Comparison of ENCODE assay signal across 10 cellular contexts in genomic region chr19:41646589-41647204, GRCh38. TPM values are rescaled to one million over a fixed set of nuclear protein-coding genes. Genes with fewer than 3 reads are reported as not detected.
DNase-seq lines count a peak whose midpoint lies in the region; ATAC-seq lines count a peak whose summit lies in the region.
"Had no signal": no experiment of that assay in that cellular context is flagged by ENCODE, and none has a peak within 500 bp of the region (broad histone marks: within the 10 kb centered on the region; RNA-seq: fewer than 3 reads in every experiment).

No MANE protein-coding gene starts in this region.

- POLR2A ChIA-PET in naive thymus-derived CD8-positive, alpha-beta T cell (lab: Charles Lee) = interaction anchor here (0.7 kb wide), 1 partner anchor 9 kb away, joined by 3 read pairs; no protein-coding TSS in a partner anchor

- no peak overlapping the region for H3K27ac Mint-ChIP-seq in naive thymus-derived CD8-positive, alpha-beta T cell
- H3K27ac Mint-ChIP-seq: activated naive CD8-positive, alpha-beta T cell had no signal

- peaks cover 0 to 2% (median 0%) of the 10 kb centered on the region in 3 donors for H3K36me3 Mint-ChIP-seq in naive thymus-derived CD8-positive, alpha-beta T cell
- H3K36me3 Mint-ChIP-seq: activated naive CD8-positive, alpha-beta T cell had no signal

- H3K27me3 Mint-ChIP-seq in naive thymus-derived CD8-positive, alpha-beta T cell = peaks cover 15 to 64% (median 32%) of the 10 kb centered on the region in 5 donors

- ATAC-seq in naive thymus-derived CD8-positive, alpha-beta T cell = no peak

- H3K4me3 Mint-ChIP-seq in naive thymus-derived CD8-positive, alpha-beta T cell = no peak overlapping the region
- H3K4me3 Mint-ChIP-seq: activated naive CD8-positive, alpha-beta T cell had no signal

- H3K9me3 Mint-ChIP-seq in naive thymus-derived CD8-positive, alpha-beta T cell = peaks cover 0 to 2% (median 0%) of the 10 kb centered on the region in 9 donors

- peaks cover 0 to 5% (median 2%) of the 10 kb centered on the region in 4 donors for H3K4me1 Mint-ChIP-seq in naive thymus-derived CD8-positive, alpha-beta T cell

- DNase-seq in CD1c-positive myeloid dendritic cell (ENCODE audit: extremely low spot score) (peak; percentile 59), MV-4-11 (lab: John Stamatoyannopoulos, UW) (peak; percentile 58), midbrain (lab: John Stamatoyannopoulos, UW) (no peak), SKM-1 treated with dmso at 0.1 percent for 144 hours (lab: John Stamatoyannopoulos, UW; ENCODE audit: unreplicated experiment) (no peak), caudate nucleus (lab: John Stamatoyannopoulos, UW) (no peak), OCI-M2 (lab: John Stamatoyannopoulos, UW; ENCODE audit: unreplicated experiment) (no peak)
- DNase-seq in activated naive CD4-positive, alpha-beta T cell (lab: John Stamatoyannopoulos, UW) = peak in 3 of 4 experiments; percentile 5 to 38 (median 33)
- DNase-seq in naive thymus-derived CD8-positive, alpha-beta T cell = peak in 6 of 10 donors; percentile 13 to 43 (median 28)

- no peak overlapping the region for H3K27ac ChIP-seq in caudate nucleus (ENCODE audit: low read depth, low read length)

RNA-seq across cellular contexts. Expression of gene CEACAM4, which starts 19.8 kb away (rescaled TPM):
- not detected for total RNA-seq in naive thymus-derived CD8-positive, alpha-beta T cell
- not detected for polyA plus RNA-seq in naive thymus-derived CD8-positive, alpha-beta T cell

RNA-seq across cellular contexts. Expression of gene CEACAM7, which starts 41.4 kb away (rescaled TPM):
- not detected for total RNA-seq in naive thymus-derived CD8-positive, alpha-beta T cell
- polyA plus RNA-seq in naive thymus-derived CD8-positive, alpha-beta T cell = not detected
- total RNA-seq: skeletal muscle tissue had no signal

Comparison
In these comparisons a context has a peak if more than half of its experiments do, and no peak if none do; other contexts are left out.
1. DNase-seq: peak in CD1c-positive myeloid dendritic cell (single experiment), MV-4-11 (single experiment), activated naive CD4-positive, alpha-beta T cell (3 of 4) and naive thymus-derived CD8-positive, alpha-beta T cell (6 of 10); none in midbrain (single experiment), SKM-1 treated with dmso at 0.1 percent for 144 hours (single experiment), caudate nucleus (0 of 61) and OCI-M2 (single experiment).